ENCODE assay signal across 18 cellular contexts in genomic region chr16:59048876-59049275, GRCh38.
"Had no signal": no experiment of that assay in that cellular context is flagged by ENCODE, and none has a peak within 500 bp of the region (broad histone marks: within the 10 kb centered on the region; RNA-seq: fewer than 3 reads in every experiment).

No MANE protein-coding gene starts in this region.

- H3K27me3 ChIP-seq: esophagus squamous epithelium, heart left ventricle, neutrophil, right atrium auricular region, suprapubic skin, tibial artery, upper lobe of left lung, uterus had no signal

- H3K4me3 ChIP-seq: esophagus squamous epithelium, heart left ventricle, mucosa of descending colon, psoas muscle, right atrium auricular region, suprapubic skin, tibial artery, upper lobe of left lung, uterus had no signal

- H3K27me3 Mint-ChIP-seq: effector memory CD8-positive, alpha-beta T cell had no signal

- H3K36me3 ChIP-seq: esophagus squamous epithelium, heart left ventricle, neutrophil, right atrium auricular region, suprapubic skin, tibial artery, upper lobe of left lung, uterus had no signal

- DNase-seq: effector memory CD8-positive, alpha-beta T cell; esophagus squamous epithelium; heart left ventricle; hippocampal formation; mammary epithelial cell; mucosa of descending colon; naive thymus-derived CD8-positive, alpha-beta T cell; psoas muscle; small intestine; stimulated activated CD4-positive, alpha-beta T cell treated with anti-CD3 and anti-CD28 coated beads, Interleukin-12 subunit alpha, Interleukin-12 subunit beta, amount 100 ng/mL, for 4 hours; stimulated activated naive CD4-positive, alpha-beta T cell treated with Interleukin-2 at 50 U/mL for 16 hours; tibial artery; upper lobe of left lung; uterus had no signal

- H3K27ac Mint-ChIP-seq: effector memory CD8-positive, alpha-beta T cell; naive thymus-derived CD8-positive, alpha-beta T cell had no signal

- ATAC-seq: effector memory CD8-positive, alpha-beta T cell; heart left ventricle; left lobe of liver; mucosa of descending colon; naive thymus-derived CD8-positive, alpha-beta T cell; psoas muscle had no signal

- H3K4me3 Mint-ChIP-seq: effector memory CD8-positive, alpha-beta T cell; naive thymus-derived CD8-positive, alpha-beta T cell had no signal

- H3K4me1 ChIP-seq: esophagus squamous epithelium, heart left ventricle, psoas muscle, right atrium auricular region, suprapubic skin, tibial artery, upper lobe of left lung, uterus had no signal

- H3K4me1 Mint-ChIP-seq: naive thymus-derived CD8-positive, alpha-beta T cell had no signal

- H3K27ac ChIP-seq: esophagus squamous epithelium, heart left ventricle, neutrophil, psoas muscle, right atrium auricular region, suprapubic skin, tibial artery, upper lobe of left lung, uterus had no signal

- H3K36me3 Mint-ChIP-seq: naive thymus-derived CD8-positive, alpha-beta T cell had no signal
